ENCODE assay signal across 17 cellular contexts in genomic region chr4:53480909-53481308, GRCh38.
"Had no signal": no experiment of that assay in that cellular context is flagged by ENCODE, and none has a peak within 500 bp of the region (broad histone marks: within the 10 kb centered on the region; RNA-seq: fewer than 3 reads in every experiment).

No MANE protein-coding gene starts in this region.

- H3K27ac ChIP-seq: esophagus squamous epithelium, pancreas, sigmoid colon, spleen, thoracic aorta, upper lobe of left lung had no signal

- DNase-seq: activated CD4-positive, alpha-beta T cell treated with anti-CD3 and anti-CD28 coated beads, Interleukin-2, amount 10 ng/mL, durations not matched to agents 7 days and 5 days; activated CD8-positive, alpha-beta T cell treated with anti-CD3 and anti-CD28 coated beads, Interleukin-2, amount 10 ng/mL, durations not matched to agents 7 days and 5 days; activated naive CD4-positive, alpha-beta T cell treated with anti-CD3 and anti-CD28 coated beads, Interleukin-2, amount 10 ng/mL, durations not matched to agents 7 days and 5 days; activated T-cell treated with anti-CD3 and anti-CD28 coated beads, Interleukin-2, amount 50 U/mL, for 4 hours; dermis blood vessel endothelial cell; effector memory CD4-positive, alpha-beta T cell; esophagus squamous epithelium; left ventricle myocardium superior; naive B cell; sigmoid colon; spleen; stimulated activated CD4-positive, alpha-beta T cell treated with anti-CD3 and anti-CD28 coated beads, Interleukin-4, amount 100 ng/mL, for 4 hours; stimulated activated naive B cell treated with anti-CD40 and anti-IgM and Interleukin-4, amounts not matched to agents 10 μg/mL and 1 μg/mL and 100 μg/mL, for 72 hours; T1000 had no signal

- H3K27me3 ChIP-seq: pancreas, sigmoid colon, spleen, upper lobe of left lung had no signal

- H3K4me1 ChIP-seq: pancreas, sigmoid colon, spleen, upper lobe of left lung had no signal

- H3K4me3 ChIP-seq: esophagus squamous epithelium, pancreas, sigmoid colon, spleen, thoracic aorta, upper lobe of left lung had no signal

- H3K36me3 ChIP-seq: sigmoid colon, spleen, thoracic aorta, upper lobe of left lung had no signal

- H3K9me3 ChIP-seq: esophagus squamous epithelium, pancreas, sigmoid colon, spleen, thoracic aorta, upper lobe of left lung had no signal
